1 cellular context compared by ENCODE assay signal in the genomic region with DNA sequence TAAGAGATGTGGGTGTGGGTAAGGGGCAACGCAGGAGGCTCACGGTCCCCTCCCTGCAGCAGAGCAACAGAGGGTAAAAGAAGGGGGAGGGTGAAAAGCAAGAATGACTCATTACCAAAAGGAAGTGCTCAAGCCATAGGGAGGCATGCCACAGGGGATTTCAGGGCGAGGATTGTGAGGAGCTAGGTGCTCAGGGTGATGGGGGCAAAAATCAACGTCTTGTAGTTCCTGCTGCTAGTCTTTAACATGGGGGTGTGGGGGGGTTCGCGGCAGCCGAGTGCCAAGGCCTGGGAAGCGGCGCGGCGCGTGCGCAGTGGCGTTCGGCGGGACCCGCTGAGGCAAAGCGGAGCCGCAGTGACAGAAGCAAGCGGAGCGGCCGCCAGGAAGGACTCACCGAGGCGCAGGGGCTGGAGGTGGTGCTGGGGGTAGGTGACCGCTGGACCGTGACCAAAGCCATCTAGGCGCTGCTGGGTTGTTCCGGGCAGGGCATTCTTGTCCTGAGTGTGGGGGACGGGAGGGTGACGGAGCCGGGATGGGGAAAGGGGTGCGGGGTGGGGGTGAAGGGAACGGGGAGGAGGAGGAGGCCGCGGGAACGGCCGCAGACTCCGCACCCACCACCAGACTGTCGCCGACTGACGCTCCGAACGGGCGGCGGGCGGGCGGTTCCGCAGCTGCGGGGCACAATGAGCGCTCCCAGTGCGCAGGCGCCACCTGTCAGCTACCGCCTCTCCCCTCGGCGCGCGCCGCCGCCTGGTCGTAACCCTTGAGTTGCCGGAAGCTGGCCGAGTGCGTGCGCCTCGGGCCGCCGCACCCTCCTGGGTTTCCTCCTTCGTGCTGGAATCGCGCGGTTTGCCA.
A peak's percentile ranks its signal among the peaks of the same experiment; 100 is the strongest.
TF ChIP-seq lines count a peak whose summit lies in the region.

A gene with protein sequence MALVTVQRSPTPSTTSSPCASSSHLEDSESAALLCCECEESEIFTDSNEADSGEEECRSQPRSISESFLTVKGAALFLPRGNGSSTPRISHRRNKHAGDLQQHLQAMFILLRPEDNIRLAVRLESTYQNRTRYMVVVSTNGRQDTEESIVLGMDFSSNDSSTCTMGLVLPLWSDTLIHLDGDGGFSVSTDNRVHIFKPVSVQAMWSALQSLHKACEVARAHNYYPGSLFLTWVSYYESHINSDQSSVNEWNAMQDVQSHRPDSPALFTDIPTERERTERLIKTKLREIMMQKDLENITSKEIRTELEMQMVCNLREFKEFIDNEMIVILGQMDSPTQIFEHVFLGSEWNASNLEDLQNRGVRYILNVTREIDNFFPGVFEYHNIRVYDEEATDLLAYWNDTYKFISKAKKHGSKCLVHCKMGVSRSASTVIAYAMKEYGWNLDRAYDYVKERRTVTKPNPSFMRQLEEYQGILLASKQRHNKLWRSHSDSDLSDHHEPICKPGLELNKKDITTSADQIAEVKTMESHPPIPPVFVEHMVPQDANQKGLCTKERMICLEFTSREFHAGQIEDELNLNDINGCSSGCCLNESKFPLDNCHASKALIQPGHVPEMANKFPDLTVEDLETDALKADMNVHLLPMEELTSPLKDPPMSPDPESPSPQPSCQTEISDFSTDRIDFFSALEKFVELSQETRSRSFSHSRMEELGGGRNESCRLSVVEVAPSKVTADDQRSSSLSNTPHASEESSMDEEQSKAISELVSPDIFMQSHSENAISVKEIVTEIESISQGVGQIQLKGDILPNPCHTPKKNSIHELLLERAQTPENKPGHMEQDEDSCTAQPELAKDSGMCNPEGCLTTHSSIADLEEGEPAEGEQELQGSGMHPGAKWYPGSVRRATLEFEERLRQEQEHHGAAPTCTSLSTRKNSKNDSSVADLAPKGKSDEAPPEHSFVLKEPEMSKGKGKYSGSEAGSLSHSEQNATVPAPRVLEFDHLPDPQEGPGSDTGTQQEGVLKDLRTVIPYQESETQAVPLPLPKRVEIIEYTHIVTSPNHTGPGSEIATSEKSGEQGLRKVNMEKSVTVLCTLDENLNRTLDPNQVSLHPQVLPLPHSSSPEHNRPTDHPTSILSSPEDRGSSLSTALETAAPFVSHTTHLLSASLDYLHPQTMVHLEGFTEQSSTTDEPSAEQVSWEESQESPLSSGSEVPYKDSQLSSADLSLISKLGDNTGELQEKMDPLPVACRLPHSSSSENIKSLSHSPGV (N-terminal part only) (minus strand): TSS at position 685 of the 855 bp plus-strand sequence. CDS start 228 bp downstream, at position 457.

TF ChIP-seq in K562, 482 proteins besides CTCF, POLR2A, EP300 and RAD21 (continued from another document and continues in another):
- TF ChIP-seq, protein P1, sequence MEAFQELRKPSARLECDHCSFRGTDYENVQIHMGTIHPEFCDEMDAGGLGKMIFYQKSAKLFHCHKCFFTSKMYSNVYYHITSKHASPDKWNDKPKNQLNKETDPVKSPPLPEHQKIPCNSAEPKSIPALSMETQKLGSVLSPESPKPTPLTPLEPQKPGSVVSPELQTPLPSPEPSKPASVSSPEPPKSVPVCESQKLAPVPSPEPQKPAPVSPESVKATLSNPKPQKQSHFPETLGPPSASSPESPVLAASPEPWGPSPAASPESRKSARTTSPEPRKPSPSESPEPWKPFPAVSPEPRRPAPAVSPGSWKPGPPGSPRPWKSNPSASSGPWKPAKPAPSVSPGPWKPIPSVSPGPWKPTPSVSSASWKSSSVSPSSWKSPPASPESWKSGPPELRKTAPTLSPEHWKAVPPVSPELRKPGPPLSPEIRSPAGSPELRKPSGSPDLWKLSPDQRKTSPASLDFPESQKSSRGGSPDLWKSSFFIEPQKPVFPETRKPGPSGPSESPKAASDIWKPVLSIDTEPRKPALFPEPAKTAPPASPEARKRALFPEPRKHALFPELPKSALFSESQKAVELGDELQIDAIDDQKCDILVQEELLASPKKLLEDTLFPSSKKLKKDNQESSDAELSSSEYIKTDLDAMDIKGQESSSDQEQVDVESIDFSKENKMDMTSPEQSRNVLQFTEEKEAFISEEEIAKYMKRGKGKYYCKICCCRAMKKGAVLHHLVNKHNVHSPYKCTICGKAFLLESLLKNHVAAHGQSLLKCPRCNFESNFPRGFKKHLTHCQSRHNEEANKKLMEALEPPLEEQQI (IDR thresholded peaks at IDR 0.05) = no peak
- TF ChIP-seq, protein P2, sequence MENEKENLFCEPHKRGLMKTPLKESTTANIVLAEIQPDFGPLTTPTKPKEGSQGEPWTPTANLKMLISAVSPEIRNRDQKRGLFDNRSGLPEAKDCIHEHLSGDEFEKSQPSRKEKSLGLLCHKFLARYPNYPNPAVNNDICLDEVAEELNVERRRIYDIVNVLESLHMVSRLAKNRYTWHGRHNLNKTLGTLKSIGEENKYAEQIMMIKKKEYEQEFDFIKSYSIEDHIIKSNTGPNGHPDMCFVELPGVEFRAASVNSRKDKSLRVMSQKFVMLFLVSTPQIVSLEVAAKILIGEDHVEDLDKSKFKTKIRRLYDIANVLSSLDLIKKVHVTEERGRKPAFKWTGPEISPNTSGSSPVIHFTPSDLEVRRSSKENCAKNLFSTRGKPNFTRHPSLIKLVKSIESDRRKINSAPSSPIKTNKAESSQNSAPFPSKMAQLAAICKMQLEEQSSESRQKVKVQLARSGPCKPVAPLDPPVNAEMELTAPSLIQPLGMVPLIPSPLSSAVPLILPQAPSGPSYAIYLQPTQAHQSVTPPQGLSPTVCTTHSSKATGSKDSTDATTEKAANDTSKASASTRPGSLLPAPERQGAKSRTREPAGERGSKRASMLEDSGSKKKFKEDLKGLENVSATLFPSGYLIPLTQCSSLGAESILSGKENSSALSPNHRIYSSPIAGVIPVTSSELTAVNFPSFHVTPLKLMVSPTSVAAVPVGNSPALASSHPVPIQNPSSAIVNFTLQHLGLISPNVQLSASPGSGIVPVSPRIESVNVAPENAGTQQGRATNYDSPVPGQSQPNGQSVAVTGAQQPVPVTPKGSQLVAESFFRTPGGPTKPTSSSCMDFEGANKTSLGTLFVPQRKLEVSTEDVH (IDR thresholded peaks at IDR 0.05; ENCODE audit: low read depth, partially characterized antibody) = peak; percentile 13
- TF ChIP-seq TEAD4 (IDR thresholded peaks at IDR 0.05; ENCODE audit: low read length) (no peak), TEAD4 (CRISPR knock-in tag; IDR thresholded peaks at IDR 0.05; ENCODE audit: borderline replicate concordance) (no peak), SMARCC2 (IDR thresholded peaks at IDR 0.05; ENCODE audit: low read depth) (no peak), MYBL2 (IDR thresholded peaks at IDR 0.05; ENCODE audit: low read depth) (no peak), MYBL2 (CRISPR knock-in tag; IDR thresholded peaks at IDR 0.05; ENCODE audit: borderline replicate concordance) (no peak), MECOM (CRISPR knock-in tag; IDR thresholded peaks at IDR 0.05) (no peak), ZFP30 (CRISPR knock-in tag; IDR thresholded peaks at IDR 0.05; ENCODE audit: borderline replicate concordance) (no peak), CCAR2 (IDR thresholded peaks at IDR 0.05; ENCODE audit: low read depth, low read length) (no peak), ZNF766 (CRISPR knock-in tag; conservative IDR thresholded peaks at IDR 0.05) (no peak), SRSF7 (optimal IDR thresholded peaks at IDR 0.05; ENCODE audit: low read depth, low read length) (no peak), NR2C1 (IDR thresholded peaks at IDR 0.05) (no peak), NR2C1 (tag; IDR thresholded peaks at IDR 0.05) (no peak), KLF10 (CRISPR knock-in tag; IDR thresholded peaks at IDR 0.05) (no peak), TAF1 (IDR thresholded peaks at IDR 0.05; ENCODE audit: control insufficient read depth, extremely low read depth, insufficient read depth, low read length, severe bottlenecking) (peak; percentile 70), KAT2B (IDR thresholded peaks at IDR 0.05; ENCODE audit: low read depth, low read length) (no peak), ZNF41 (CRISPR knock-in tag; conservative IDR thresholded peaks at IDR 0.05) (no peak), ZKSCAN8 (CRISPR knock-in tag; IDR thresholded peaks at IDR 0.05) (no peak), LEF1 (IDR thresholded peaks at IDR 0.05) (no peak), PYGO2 (tag; IDR thresholded peaks at IDR 0.05) (no peak), U2AF1 (optimal IDR thresholded peaks at IDR 0.05; ENCODE audit: low read depth, low read length) (peak; percentile 40), RB1 (IDR thresholded peaks at IDR 0.05; ENCODE audit: low read depth) (peak; percentile 79), SMARCE1 (IDR thresholded peaks at IDR 0.05) (peak; percentile 76; the same call in 1 of the 2 replicates), CHCHD3 (CRISPR knock-in tag; IDR thresholded peaks at IDR 0.05) (no peak), SLC30A9 (CRISPR knock-in tag; IDR thresholded peaks at IDR 0.05) (no peak), PHF20 (IDR thresholded peaks at IDR 0.05; ENCODE audit: partially characterized antibody) (peak; percentile 65), DACH1 (IDR thresholded peaks at IDR 0.05; ENCODE audit: partially characterized antibody) (peak; percentile 14)
- TF ChIP-seq, protein P3, sequence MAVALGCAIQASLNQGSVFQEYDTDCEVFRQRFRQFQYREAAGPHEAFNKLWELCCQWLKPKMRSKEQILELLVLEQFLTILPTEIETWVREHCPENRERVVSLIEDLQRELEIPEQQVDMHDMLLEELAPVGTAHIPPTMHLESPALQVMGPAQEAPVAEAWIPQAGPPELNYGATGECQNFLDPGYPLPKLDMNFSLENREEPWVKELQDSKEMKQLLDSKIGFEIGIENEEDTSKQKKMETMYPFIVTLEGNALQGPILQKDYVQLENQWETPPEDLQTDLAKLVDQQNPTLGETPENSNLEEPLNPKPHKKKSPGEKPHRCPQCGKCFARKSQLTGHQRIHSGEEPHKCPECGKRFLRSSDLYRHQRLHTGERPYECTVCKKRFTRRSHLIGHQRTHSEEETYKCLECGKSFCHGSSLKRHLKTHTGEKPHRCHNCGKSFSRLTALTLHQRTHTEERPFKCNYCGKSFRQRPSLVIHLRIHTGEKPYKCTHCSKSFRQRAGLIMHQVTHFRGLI (CRISPR knock-in tag; IDR thresholded peaks at IDR 0.05) = no peak
- TF ChIP-seq, protein P4, sequence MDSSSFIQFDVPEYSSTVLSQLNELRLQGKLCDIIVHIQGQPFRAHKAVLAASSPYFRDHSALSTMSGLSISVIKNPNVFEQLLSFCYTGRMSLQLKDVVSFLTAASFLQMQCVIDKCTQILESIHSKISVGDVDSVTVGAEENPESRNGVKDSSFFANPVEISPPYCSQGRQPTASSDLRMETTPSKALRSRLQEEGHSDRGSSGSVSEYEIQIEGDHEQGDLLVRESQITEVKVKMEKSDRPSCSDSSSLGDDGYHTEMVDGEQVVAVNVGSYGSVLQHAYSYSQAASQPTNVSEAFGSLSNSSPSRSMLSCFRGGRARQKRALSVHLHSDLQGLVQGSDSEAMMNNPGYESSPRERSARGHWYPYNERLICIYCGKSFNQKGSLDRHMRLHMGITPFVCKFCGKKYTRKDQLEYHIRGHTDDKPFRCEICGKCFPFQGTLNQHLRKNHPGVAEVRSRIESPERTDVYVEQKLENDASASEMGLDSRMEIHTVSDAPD (CRISPR knock-in tag; IDR thresholded peaks at IDR 0.05) = no peak
- TF ChIP-seq, protein P5, sequence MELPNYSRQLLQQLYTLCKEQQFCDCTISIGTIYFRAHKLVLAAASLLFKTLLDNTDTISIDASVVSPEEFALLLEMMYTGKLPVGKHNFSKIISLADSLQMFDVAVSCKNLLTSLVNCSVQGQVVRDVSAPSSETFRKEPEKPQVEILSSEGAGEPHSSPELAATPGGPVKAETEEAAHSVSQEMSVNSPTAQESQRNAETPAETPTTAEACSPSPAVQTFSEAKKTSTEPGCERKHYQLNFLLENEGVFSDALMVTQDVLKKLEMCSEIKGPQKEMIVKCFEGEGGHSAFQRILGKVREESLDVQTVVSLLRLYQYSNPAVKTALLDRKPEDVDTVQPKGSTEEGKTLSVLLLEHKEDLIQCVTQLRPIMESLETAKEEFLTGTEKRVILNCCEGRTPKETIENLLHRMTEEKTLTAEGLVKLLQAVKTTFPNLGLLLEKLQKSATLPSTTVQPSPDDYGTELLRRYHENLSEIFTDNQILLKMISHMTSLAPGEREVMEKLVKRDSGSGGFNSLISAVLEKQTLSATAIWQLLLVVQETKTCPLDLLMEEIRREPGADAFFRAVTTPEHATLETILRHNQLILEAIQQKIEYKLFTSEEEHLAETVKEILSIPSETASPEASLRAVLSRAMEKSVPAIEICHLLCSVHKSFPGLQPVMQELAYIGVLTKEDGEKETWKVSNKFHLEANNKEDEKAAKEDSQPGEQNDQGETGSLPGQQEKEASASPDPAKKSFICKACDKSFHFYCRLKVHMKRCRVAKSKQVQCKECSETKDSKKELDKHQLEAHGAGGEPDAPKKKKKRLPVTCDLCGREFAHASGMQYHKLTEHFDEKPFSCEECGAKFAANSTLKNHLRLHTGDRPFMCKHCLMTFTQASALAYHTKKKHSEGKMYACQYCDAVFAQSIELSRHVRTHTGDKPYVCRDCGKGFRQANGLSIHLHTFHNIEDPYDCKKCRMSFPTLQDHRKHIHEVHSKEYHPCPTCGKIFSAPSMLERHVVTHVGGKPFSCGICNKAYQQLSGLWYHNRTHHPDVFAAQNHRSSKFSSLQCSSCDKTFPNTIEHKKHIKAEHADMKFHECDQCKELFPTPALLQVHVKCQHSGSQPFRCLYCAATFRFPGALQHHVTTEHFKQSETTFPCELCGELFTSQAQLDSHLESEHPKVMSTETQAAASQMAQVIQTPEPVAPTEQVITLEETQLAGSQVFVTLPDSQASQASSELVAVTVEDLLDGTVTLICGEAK (IDR thresholded peaks at IDR 0.05) = peak; percentile 54; the same call in 1 of the 2 replicates
- TF ChIP-seq, protein P5 (CRISPR knock-in tag; IDR thresholded peaks at IDR 0.05) = no peak
- TF ChIP-seq, protein P6, sequence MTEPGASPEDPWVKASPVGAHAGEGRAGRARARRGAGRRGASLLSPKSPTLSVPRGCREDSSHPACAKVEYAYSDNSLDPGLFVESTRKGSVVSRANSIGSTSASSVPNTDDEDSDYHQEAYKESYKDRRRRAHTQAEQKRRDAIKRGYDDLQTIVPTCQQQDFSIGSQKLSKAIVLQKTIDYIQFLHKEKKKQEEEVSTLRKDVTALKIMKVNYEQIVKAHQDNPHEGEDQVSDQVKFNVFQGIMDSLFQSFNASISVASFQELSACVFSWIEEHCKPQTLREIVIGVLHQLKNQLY (CRISPR knock-in tag; conservative IDR thresholded peaks at IDR 0.05) = no peak
